ENCODE assay signal across 29 cellular contexts in genomic region chr10:76333801-76334200, GRCh38.
A peak's percentile ranks its signal among the peaks of the same experiment; 100 is the strongest.
DNase-seq lines count a peak whose midpoint lies in the region; ATAC-seq and TF ChIP-seq lines count a peak whose summit lies in the region.
"Had no signal": no experiment of that assay in that cellular context is flagged by ENCODE, and none has a peak within 500 bp of the region (broad histone marks: within the 10 kb centered on the region; RNA-seq: fewer than 3 reads in every experiment).

No MANE protein-coding gene starts in this region.

- no peaks in the 10 kb centered on the region for H3K36me3 Mint-ChIP-seq in brain
- H3K36me3 Mint-ChIP-seq in stimulated activated effector memory CD8-positive, alpha-beta T cell treated with anti-CD3 and anti-CD28 coated beads, Interleukin-12 subunit alpha, Interleukin-12 subunit beta, amount 100 ng/mL, for 72 hours, result no peaks in the 10 kb centered on the region
- H3K36me3 Mint-ChIP-seq in endothelial cell (ENCODE audit: low read depth, unreplicated experiment), result no peaks in the 10 kb centered on the region
- H3K36me3 Mint-ChIP-seq: natural killer cell; stimulated activated naive B cell treated with anti-CD40 and anti-IgM and Interleukin-4, amounts not matched to agents 10 μg/mL and 1 μg/mL and 100 μg/mL, for 72 hours had no signal

- DNase-seq in DMS 273 (lab: John Stamatoyannopoulos, UW; ENCODE audit: unreplicated experiment) (peak; percentile 50), lower lobe of right lung (no peak), prostate gland (ENCODE audit: low spot score) (no peak), endothelial cell (ENCODE audit: low spot score) (no peak), brain microvascular endothelial cell (no peak)
- no peak for DNase-seq in stimulated activated effector memory CD8-positive, alpha-beta T cell treated with anti-CD3 and anti-CD28 coated beads, Interleukin-12 subunit alpha, Interleukin-12 subunit beta, amount 100 ng/mL, for 72 hours (ENCODE audit: low spot score in 2 of 2)
- DNase-seq in activated effector memory CD4-positive, alpha-beta T cell treated with Interleukin-2 at 50 U/mL for 16 hours, result no peak
- DNase-seq: activated CD4-positive, alpha-beta T cell treated with anti-CD3 and anti-CD28 coated beads for 48 hours; activated naive CD4-positive, alpha-beta T cell treated with Interleukin-2 at 50 U/mL for 16 hours; activated T-cell treated with anti-CD3 and anti-CD28 coated beads, Interleukin-2, amount 50 U/mL, for 24 hours; AML-193; CD4-positive, alpha-beta T cell; EL; foreskin fibroblast; heart right ventricle; HFFc6; left colon; MV-4-11; natural killer cell; NCI-H146; Right ventricle myocardium superior; stimulated activated CD4-positive, alpha-beta T cell treated with anti-CD3 and anti-CD28 coated beads, Interleukin-4, amount 100 ng/mL, for 4 hours; stimulated activated naive B cell treated with anti-CD40 and anti-IgM and Interleukin-4, amounts not matched to agents 10 μg/mL and 1 μg/mL and 100 μg/mL, for 72 hours had no signal

- WGBS in prostate gland, result 26% methylated on average over 4 of the region's 4 CpGs

- peak overlapping the region; percentile 9 for H3K27ac ChIP-seq in lower lobe of right lung
- H3K27ac ChIP-seq in prostate gland, result peak overlapping the region; percentile 6 to 41
- no peak overlapping the region for H3K27ac ChIP-seq in brain microvascular endothelial cell
- H3K27ac ChIP-seq: epithelial cell of prostate, VCaP had no signal

- H3K27ac Mint-ChIP-seq in brain, result peak overlapping the region in 4 of 5 experiments; percentile 36 to 89 (median 79)
- H3K27ac Mint-ChIP-seq in stimulated activated effector memory CD8-positive, alpha-beta T cell treated with anti-CD3 and anti-CD28 coated beads, Interleukin-12 subunit alpha, Interleukin-12 subunit beta, amount 100 ng/mL, for 72 hours, result no peak overlapping the region
- H3K27ac Mint-ChIP-seq in endothelial cell (ENCODE audit: unreplicated experiment), result no peak overlapping the region
- H3K27ac Mint-ChIP-seq: activated T-cell treated with anti-CD3 and anti-CD28 coated beads, Interleukin-2, amount 50 U/mL, for 24 hours; CD4-positive, alpha-beta T cell; GM23338; HFFc6; natural killer cell; stimulated activated naive B cell treated with anti-CD40 and anti-IgM and Interleukin-4, amounts not matched to agents 10 μg/mL and 1 μg/mL and 100 μg/mL, for 72 hours; T-helper 2 cell treated with Interferon-gamma antibody and Interleukin-4, amounts not matched to agents 5 μg/mL and 100 μg/mL, for 36 hours had no signal

- no peaks in the 10 kb centered on the region for H3K36me3 ChIP-seq in lower lobe of right lung
- H3K36me3 ChIP-seq in prostate gland, result no peaks in the 10 kb centered on the region
- H3K36me3 ChIP-seq in brain microvascular endothelial cell (replicated peaks), result no peaks in the 10 kb centered on the region
- H3K36me3 ChIP-seq: heart right ventricle had no signal

- no peak for TF ChIP-seq POLR2A in prostate gland (IDR thresholded peaks at IDR 0.05)

- peaks cover 29% of the 10 kb centered on the region for H3K4me1 Mint-ChIP-seq in brain
- H3K4me1 Mint-ChIP-seq in stimulated activated effector memory CD8-positive, alpha-beta T cell treated with anti-CD3 and anti-CD28 coated beads, Interleukin-12 subunit alpha, Interleukin-12 subunit beta, amount 100 ng/mL, for 72 hours, result no peaks in the 10 kb centered on the region
- H3K4me1 Mint-ChIP-seq in endothelial cell (ENCODE audit: unreplicated experiment), result peaks cover 21% of the 10 kb centered on the region
- H3K4me1 Mint-ChIP-seq: stimulated activated naive B cell treated with anti-CD40 and anti-IgM and Interleukin-4, amounts not matched to agents 10 μg/mL and 1 μg/mL and 100 μg/mL, for 72 hours had no signal

- H3K4me3 Mint-ChIP-seq in brain, result no peak overlapping the region
- no peak overlapping the region for H3K4me3 Mint-ChIP-seq in stimulated activated effector memory CD8-positive, alpha-beta T cell treated with anti-CD3 and anti-CD28 coated beads, Interleukin-12 subunit alpha, Interleukin-12 subunit beta, amount 100 ng/mL, for 72 hours
- H3K4me3 Mint-ChIP-seq in endothelial cell (ENCODE audit: unreplicated experiment), result no peak overlapping the region
- H3K4me3 Mint-ChIP-seq: activated T-cell treated with anti-CD3 and anti-CD28 coated beads, Interleukin-2, amount 50 U/mL, for 24 hours; CD4-positive, alpha-beta T cell; GM23338; HFFc6; natural killer cell; stimulated activated naive B cell treated with anti-CD40 and anti-IgM and Interleukin-4, amounts not matched to agents 10 μg/mL and 1 μg/mL and 100 μg/mL, for 72 hours; T-helper 2 cell treated with Interferon-gamma antibody and Interleukin-4, amounts not matched to agents 5 μg/mL and 100 μg/mL, for 36 hours had no signal

- intact Hi-C loops in lower lobe of right lung (cut with DNase I), result no loop called here
- intact Hi-C loops in prostate gland (cut with DNase I), result loop anchor here (5.0 kb wide), 1 partner anchor 64 kb away; no protein-coding TSS in a partner anchor

- peaks cover 0 to 6% (median 0%) of the 10 kb centered on the region in 5 experiments for H3K9me3 Mint-ChIP-seq in brain
- peaks cover 11% of the 10 kb centered on the region for H3K9me3 Mint-ChIP-seq in stimulated activated effector memory CD8-positive, alpha-beta T cell treated with anti-CD3 and anti-CD28 coated beads, Interleukin-12 subunit alpha, Interleukin-12 subunit beta, amount 100 ng/mL, for 72 hours
- no peaks in the 10 kb centered on the region for H3K9me3 Mint-ChIP-seq in endothelial cell (ENCODE audit: unreplicated experiment)
- H3K9me3 Mint-ChIP-seq: activated T-cell treated with anti-CD3 and anti-CD28 coated beads, Interleukin-2, amount 50 U/mL, for 24 hours; CD4-positive, alpha-beta T cell; HFFc6; stimulated activated naive B cell treated with anti-CD40 and anti-IgM and Interleukin-4, amounts not matched to agents 10 μg/mL and 1 μg/mL and 100 μg/mL, for 72 hours; T-helper 2 cell treated with Interferon-gamma antibody and Interleukin-4, amounts not matched to agents 5 μg/mL and 100 μg/mL, for 36 hours had no signal

- H3K27me3 ChIP-seq in lower lobe of right lung (ENCODE audit: low read depth) (no peaks in the 10 kb centered on the region), prostate gland (replicated peaks; ENCODE audit: insufficient read depth) (no peaks in the 10 kb centered on the region), brain microvascular endothelial cell (replicated peaks) (no peaks in the 10 kb centered on the region)
- H3K27me3 ChIP-seq: heart right ventricle had no signal

- TF ChIP-seq CTCF in brain (conservative IDR thresholded peaks at IDR 0.05), result no peak
- TF ChIP-seq CTCF in lower lobe of right lung (IDR thresholded peaks at IDR 0.05), result no peak
- TF ChIP-seq CTCF in prostate gland (IDR thresholded peaks at IDR 0.05), result no peak
- TF ChIP-seq CTCF in endothelial cell (IDR thresholded peaks at IDR 0.05; ENCODE audit: unreplicated experiment), result no peak
- TF ChIP-seq CTCF in brain microvascular endothelial cell (IDR thresholded peaks at IDR 0.05; ENCODE audit: low read depth, low read length, missing control alignments), result no peak

- in situ Hi-C loops in brain microvascular endothelial cell (cut with HindIII; ENCODE audit: low pct_ligation_motif_present, low sequenced_read_pairs), result no loop called here

- no peak overlapping the region for H3K4me3 ChIP-seq in lower lobe of right lung
- no peak overlapping the region for H3K4me3 ChIP-seq in prostate gland
- H3K4me3 ChIP-seq in brain microvascular endothelial cell (ENCODE audit: low read depth, low read length), result no peak overlapping the region
- H3K4me3 ChIP-seq: GM23338, heart right ventricle had no signal

- H3K9me3 ChIP-seq in lower lobe of right lung, result no peaks in the 10 kb centered on the region
- H3K9me3 ChIP-seq in prostate gland, result no peaks in the 10 kb centered on the region
- H3K9me3 ChIP-seq: heart right ventricle had no signal

- ATAC-seq in lower lobe of right lung, result no peak
- no peak for ATAC-seq in stimulated activated effector memory CD8-positive, alpha-beta T cell treated with anti-CD3 and anti-CD28 coated beads, Interleukin-12 subunit alpha, Interleukin-12 subunit beta, amount 100 ng/mL, for 72 hours
- ATAC-seq: GM23338; heart right ventricle; HepG2; left colon; natural killer cell; stimulated activated naive B cell treated with anti-CD40 and anti-IgM and Interleukin-4, amounts not matched to agents 10 μg/mL and 1 μg/mL and 100 μg/mL, for 72 hours had no signal

- H3K4me1 ChIP-seq in lower lobe of right lung (peaks cover 5% of the 10 kb centered on the region), prostate gland (replicated peaks) (no peaks in the 10 kb centered on the region)

- H3K27me3 Mint-ChIP-seq in brain (peaks cover 6% of the 10 kb centered on the region), endothelial cell (ENCODE audit: unreplicated experiment) (no peaks in the 10 kb centered on the region)
- H3K27me3 Mint-ChIP-seq: activated T-cell treated with anti-CD3 and anti-CD28 coated beads, Interleukin-2, amount 50 U/mL, for 24 hours; CD4-positive, alpha-beta T cell; stimulated activated naive B cell treated with anti-CD40 and anti-IgM and Interleukin-4, amounts not matched to agents 10 μg/mL and 1 μg/mL and 100 μg/mL, for 72 hours had no signal

Comparison
In these comparisons a context has a peak if more than half of its experiments do, and no peak if none do; other contexts are left out.
1. H3K27ac Mint-ChIP-seq: peak in brain (4 of 5); none in stimulated activated effector memory CD8-positive, alpha-beta T cell treated with anti-CD3 and anti-CD28 coated beads, Interleukin-12 subunit alpha, Interleukin-12 subunit beta, amount 100 ng/mL, for 72 hours (single experiment) and endothelial cell (single experiment).